ENCODE assay signal across 8 cellular contexts in genomic region chr20:36199293-36200257, GRCh38.
DNase-seq lines count a peak whose midpoint lies in the region; ATAC-seq and TF ChIP-seq lines count a peak whose summit lies in the region.

No MANE protein-coding gene starts in this region.

- ATAC-seq in HG03460 (IDR thresholded peaks at IDR 0.05; ENCODE audit: unreplicated experiment): no peak

- H3K4me1 ChIP-seq in Loucy (ENCODE audit: insufficient read depth, low read length, poor library complexity, severe bottlenecking): no peaks in the 10 kb centered on the region

- H2AFZ ChIP-seq in Loucy (ENCODE audit: low read length): no peak overlapping the region

- H3K27ac ChIP-seq in RWPE1 (no peak overlapping the region), substantia nigra (ENCODE audit: low read depth, low read length, poor library complexity, severe bottlenecking) (peak overlapping the region; percentile 41)

- H3F3A ChIP-seq in Loucy (ENCODE audit: low read depth): no peaks in the 10 kb centered on the region

- H3K4me2 ChIP-seq in Loucy (ENCODE audit: low read depth, low read length, poor library complexity, severe bottlenecking): no peak overlapping the region

- no peak overlapping the region for H3K4me3 ChIP-seq in Loucy (ENCODE audit: low read length, poor library complexity, severe bottlenecking)
- no peak overlapping the region for H3K4me3 ChIP-seq in foreskin fibroblast (ENCODE audit: low read depth in 1 of 2, low read length in 2 of 2)

- no peak overlapping the region for H3K9ac ChIP-seq in Loucy (ENCODE audit: low read depth, low read length, poor library complexity, severe bottlenecking)

- CTCF ChIA-PET in RWPE1 (lab: Yijun Ruan, JAX): interaction anchor here (0.5 to 4.9 kb wide), 52 partner anchors 8 to 1990 kb away, joined by 3 to 67 read pairs (median 4); partner anchors contain the start of gene RAB5IF

- H3K9me3 ChIP-seq in Loucy (ENCODE audit: insufficient read depth, low read depth, low read length): no peaks in the 10 kb centered on the region

- no peaks in the 10 kb centered on the region for H3K79me2 ChIP-seq in Loucy (ENCODE audit: insufficient read depth, low read length)

- H3K9me2 ChIP-seq in Loucy (replicated peaks; ENCODE audit: low read depth, low read length): no peaks in the 10 kb centered on the region

- H4K20me1 ChIP-seq in Loucy (ENCODE audit: insufficient read depth, low read length, poor library complexity, severe bottlenecking): no peaks in the 10 kb centered on the region

- POLR2A ChIA-PET in RWPE1 (lab: Yijun Ruan, JAX; ENCODE audit: low non-redundant PET): no interaction called here

- H3K27me3 ChIP-seq in Loucy (ENCODE audit: insufficient read depth, low read length, poor library complexity, severe bottlenecking): no peaks in the 10 kb centered on the region

- TF ChIP-seq CTCF in Loucy (conservative IDR thresholded peaks at IDR 0.05; ENCODE audit: low read length) (peak; percentile 86), RWPE1 (conservative IDR thresholded peaks at IDR 0.05; ENCODE audit: low read depth) (peak; percentile 99), foreskin fibroblast (IDR thresholded peaks at IDR 0.05; ENCODE audit: low read depth, low read length) (peak; percentile 95)

- no peaks in the 10 kb centered on the region for H3K36me3 ChIP-seq in Loucy (ENCODE audit: insufficient read depth, low read length)

- peak; percentile 78 for DNase-seq in EH (ENCODE audit: low read depth)
- DNase-seq in RWPE1 (ENCODE audit: low spot score): peak; percentile 92
- DNase-seq in activated T-helper 1 cell treated with anti-CD3 and anti-CD28 coated beads, Interleukin-2, amount 50 U/mL, for 16 hours (ENCODE audit: low read depth in 1 of 2, low spot score in 1 of 2): peak; percentile 42 to 60
- DNase-seq in foreskin fibroblast: peak; percentile 64 to 88
- DNase-seq in non-pigmented ciliary epithelial cell (ENCODE audit: low read depth): peak; percentile 44
- DNase-seq in substantia nigra (lab: John Stamatoyannopoulos, UW): peak in 42 of 49 donors; percentile 13 to 82 (median 61)
